ENCODE assay signal across 19 cellular contexts in genomic region chr2:217431577-217432269, GRCh38.
DNase-seq lines count a peak whose midpoint lies in the region; ATAC-seq and TF ChIP-seq lines count a peak whose summit lies in the region.
"Had no signal": no experiment of that assay in that cellular context is flagged by ENCODE, and none has a peak within 500 bp of the region (broad histone marks: within the 10 kb centered on the region; RNA-seq: fewer than 3 reads in every experiment).

No MANE protein-coding gene starts in this region.

- H3K4me3 Mint-ChIP-seq in HFFc6 (no peak overlapping the region), osteocyte (ENCODE audit: unreplicated experiment) (no peak overlapping the region)
- H3K4me3 Mint-ChIP-seq: type B pancreatic cell had no signal

- no peak overlapping the region for H3K9ac ChIP-seq in SK-N-MC (ENCODE audit: insufficient read length)
- H3K9ac ChIP-seq: BLaER1 had no signal

- H3K27me3 Mint-ChIP-seq in HFFc6 (ENCODE audit: insufficient read depth): peaks cover 1% of the 10 kb centered on the region
- peaks cover 2% of the 10 kb centered on the region for H3K27me3 Mint-ChIP-seq in osteocyte (ENCODE audit: unreplicated experiment)
- H3K27me3 Mint-ChIP-seq: type B pancreatic cell had no signal

- H3K36me3 ChIP-seq in SK-N-MC (ENCODE audit: insufficient read depth, low read length): no peaks in the 10 kb centered on the region
- H3K36me3 ChIP-seq: BLaER1, gastrocnemius medialis, lower lobe of right lung, MG63, Peyer's patch had no signal

- H3K9me3 Mint-ChIP-seq in HFFc6 (no peaks in the 10 kb centered on the region), osteocyte (ENCODE audit: unreplicated experiment) (no peaks in the 10 kb centered on the region)
- H3K9me3 Mint-ChIP-seq: type B pancreatic cell had no signal

- no peak overlapping the region for H3K4me3 ChIP-seq in SK-N-MC
- H3K4me3 ChIP-seq in fibroblast of villous mesenchyme (ENCODE audit: low read depth, low read length): no peak overlapping the region
- H3K4me3 ChIP-seq: BLaER1, gastrocnemius medialis, lower lobe of right lung, MG63, Peyer's patch, skin epidermis had no signal

- no peak for ATAC-seq in GM18867 (IDR thresholded peaks at IDR 0.05; ENCODE audit: unreplicated experiment)
- no peak for ATAC-seq in HG03521 (IDR thresholded peaks at IDR 0.05; ENCODE audit: unreplicated experiment)
- ATAC-seq: lower lobe of right lung had no signal

- intact Hi-C loops in posterior cingulate gyrus (cut with DNase I): no loop called here

- no peak for DNase-seq in HFFc6
- DNase-seq in SK-N-MC (ENCODE audit: low read depth, low spot score): no peak
- DNase-seq in fibroblast of villous mesenchyme (ENCODE audit: low read depth): peak; percentile 33
- DNase-seq in osteocyte (ENCODE audit: extremely low spot score, unreplicated experiment): no peak
- no peak for DNase-seq in NCI-H526 treated with DMSO at 0.1 percent for 48 hours (lab: John Stamatoyannopoulos, UW)
- DNase-seq in posterior cingulate gyrus: no peak
- DNase-seq: amygdala, gastrocnemius medialis, lower lobe of right lung, NCI-H2029, NCI-H82, nucleus accumbens, Peyer's patch had no signal

- peaks cover 36% of the 10 kb centered on the region for H3K4me1 Mint-ChIP-seq in HFFc6 (ENCODE audit: low read depth)
- H3K4me1 Mint-ChIP-seq in osteocyte (ENCODE audit: unreplicated experiment): peaks cover 46% of the 10 kb centered on the region

- peak overlapping the region; percentile 52; the same call in 1 of the 2 replicates for H3K27ac ChIP-seq in SK-N-MC
- H3K27ac ChIP-seq: BLaER1, gastrocnemius medialis, lower lobe of right lung, Peyer's patch had no signal

- TF ChIP-seq CTCF in HFFc6 (IDR thresholded peaks at IDR 0.05) (no peak), fibroblast of villous mesenchyme (IDR thresholded peaks at IDR 0.05; ENCODE audit: insufficient read depth, low read depth, low read length) (no peak), osteocyte (IDR thresholded peaks at IDR 0.05) (no peak)

- H3K36me3 Mint-ChIP-seq in HFFc6 (ENCODE audit: low read depth) (no peaks in the 10 kb centered on the region), osteocyte (ENCODE audit: unreplicated experiment) (no peaks in the 10 kb centered on the region)
- H3K36me3 Mint-ChIP-seq: type B pancreatic cell had no signal

- H3K9me3 ChIP-seq in SK-N-MC (ENCODE audit: low read depth, low read length): no peaks in the 10 kb centered on the region
- H3K9me3 ChIP-seq: BLaER1, gastrocnemius medialis, lower lobe of right lung, MG63, Peyer's patch had no signal

- H3K27ac Mint-ChIP-seq in HFFc6 (peak overlapping the region; percentile 63), osteocyte (ENCODE audit: unreplicated experiment) (peak overlapping the region; percentile 51)
- H3K27ac Mint-ChIP-seq: type B pancreatic cell had no signal
